Comparison of ENCODE assay signal across 8 cellular contexts in the genomic region with DNA sequence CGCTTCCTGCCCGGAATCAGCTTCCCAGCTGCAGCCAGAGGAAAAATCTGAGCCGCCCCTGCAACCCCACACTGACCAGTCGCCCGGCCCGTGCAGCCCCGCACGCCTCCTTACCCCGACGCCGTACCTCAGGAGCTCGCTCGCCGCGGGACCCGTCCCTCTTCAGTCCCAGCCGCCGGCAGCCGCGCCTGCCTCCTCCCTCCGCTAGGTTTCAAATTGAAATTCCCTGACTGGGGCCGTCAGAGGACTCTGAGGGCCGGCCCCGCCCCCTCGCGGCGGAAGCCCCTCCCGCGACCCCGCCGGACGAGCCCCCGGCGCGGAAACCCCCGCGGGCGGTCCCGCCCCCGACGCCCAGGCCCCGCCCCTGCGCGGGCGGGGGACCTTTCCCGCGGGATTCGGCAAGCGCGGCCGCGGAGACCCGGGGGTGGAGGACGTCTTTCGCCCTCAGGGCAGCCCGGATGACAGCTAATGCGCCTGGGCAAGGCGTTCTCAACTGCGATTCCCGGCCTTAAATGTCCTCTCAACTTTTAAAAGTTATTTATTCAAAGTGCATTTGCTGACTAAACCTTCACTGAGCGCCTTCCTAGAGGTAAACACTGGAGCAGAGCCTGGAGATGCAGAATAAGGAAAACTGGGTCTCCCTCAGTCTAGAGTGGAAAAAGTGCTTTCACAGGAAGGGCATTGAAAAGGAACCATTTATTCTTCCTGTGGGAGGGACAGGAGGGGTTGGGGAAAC. TPM values are rescaled to one million over a fixed set of nuclear protein-coding genes. Genes with fewer than 3 reads are reported as not detected.
DNase-seq lines count a peak whose midpoint lies in the region; ATAC-seq and TF ChIP-seq lines count a peak whose summit lies in the region.

A gene (minus strand): TSS at position 218 of the 736 bp plus-strand sequence. CDS start 106,760 bp downstream, outside the sequence.

- no peaks in the 10 kb centered on the region for H3K36me3 ChIP-seq in CD8-positive, alpha-beta memory T cell (ENCODE audit: insufficient read depth, low read length)

- no peaks in the 10 kb centered on the region for H3K9me3 ChIP-seq in CD8-positive, alpha-beta memory T cell (ENCODE audit: low read length)

- peak within 1 kb of the TSS; percentile 37 to 95 (median 64) for H3K27ac Mint-ChIP-seq in CD8-positive, alpha-beta memory T cell
- peak within 1 kb of the TSS; percentile 90 for H3K27ac Mint-ChIP-seq in nephron progenitor cell
- peak within 1 kb of the TSS; percentile 86 to 93 for H3K27ac Mint-ChIP-seq in stimulated activated naive CD8-positive, alpha-beta T cell treated with anti-CD3 and anti-CD28 coated beads, Interleukin-15, amount 100 ng/mL, for 72 hours

- H3K4me3 ChIP-seq in CD8-positive, alpha-beta memory T cell (ENCODE audit: low read length): peak within 1 kb of the TSS; percentile 55
- peak within 1 kb of the TSS; percentile 83 for H3K4me3 ChIP-seq in fibroblast of the aortic adventitia (ENCODE audit: low read depth, low read length)

- peaks cover 0 to 2% (median 0%) of the 10 kb centered on the region in 3 donors for H3K36me3 Mint-ChIP-seq in CD8-positive, alpha-beta memory T cell
- peaks cover 12% of the 10 kb centered on the region for H3K36me3 Mint-ChIP-seq in nephron progenitor cell (ENCODE audit: low read depth)

- POLR2A ChIA-PET in CD8-positive, alpha-beta memory T cell (lab: Charles Lee): no interaction called here
- POLR2A ChIA-PET in RWPE1 (lab: Yijun Ruan, JAX; ENCODE audit: low non-redundant PET): no interaction called here

- peak; percentile 67 for ATAC-seq in GM19438 (IDR thresholded peaks at IDR 0.05; ENCODE audit: low read depth, unreplicated experiment)
- ATAC-seq in HG03571 (IDR thresholded peaks at IDR 0.05; ENCODE audit: unreplicated experiment): peak; percentile 80
- peak; percentile 86 for ATAC-seq in stimulated activated naive CD8-positive, alpha-beta T cell treated with anti-CD3 and anti-CD28 coated beads, Interleukin-15, amount 100 ng/mL, for 72 hours

- peaks cover 22 to 28% (median 27%) of the 10 kb centered on the region in 3 donors for H3K4me1 Mint-ChIP-seq in CD8-positive, alpha-beta memory T cell
- peaks cover 28% of the 10 kb centered on the region for H3K4me1 Mint-ChIP-seq in nephron progenitor cell
- H3K4me1 Mint-ChIP-seq in stimulated activated naive CD8-positive, alpha-beta T cell treated with anti-CD3 and anti-CD28 coated beads, Interleukin-15, amount 100 ng/mL, for 72 hours: peaks cover 27% of the 10 kb centered on the region

- TF ChIP-seq CTCF in RWPE1 (conservative IDR thresholded peaks at IDR 0.05; ENCODE audit: low read depth) (no peak), fibroblast of the aortic adventitia (IDR thresholded peaks at IDR 0.05; ENCODE audit: insufficient read depth, low read length) (peak; percentile 48), nephron progenitor cell (IDR thresholded peaks at IDR 0.05) (no peak)

- H3K4me1 ChIP-seq in CD8-positive, alpha-beta memory T cell (ENCODE audit: insufficient read depth, low read length): peaks cover 14% of the 10 kb centered on the region

- peak within 1 kb of the TSS; percentile 12 for H3K27ac ChIP-seq in CD8-positive, alpha-beta memory T cell (ENCODE audit: low read depth, low read length)
- H3K27ac ChIP-seq in RWPE1: peak within 1 kb of the TSS; percentile 89

- no peaks in the 10 kb centered on the region for H3K27me3 ChIP-seq in CD8-positive, alpha-beta memory T cell (ENCODE audit: insufficient read depth, low read length, poor library complexity, severe bottlenecking)

- peak within 1 kb of the TSS; percentile 80 to 95 (median 86) for H3K4me3 Mint-ChIP-seq in CD8-positive, alpha-beta memory T cell
- H3K4me3 Mint-ChIP-seq in nephron progenitor cell: peak within 1 kb of the TSS; percentile 92
- H3K4me3 Mint-ChIP-seq in stimulated activated naive CD8-positive, alpha-beta T cell treated with anti-CD3 and anti-CD28 coated beads, Interleukin-15, amount 100 ng/mL, for 72 hours: peak within 1 kb of the TSS; percentile 91 to 92

- DNase-seq in CD8-positive, alpha-beta memory T cell: peak; percentile 65 to 86 (median 78)
- peak; percentile 88 for DNase-seq in RWPE1 (ENCODE audit: low spot score)
- peak; percentile 67 for DNase-seq in activated effector memory CD4-positive, alpha-beta T cell treated with Interleukin-2 at 50 U/mL for 16 hours
- DNase-seq in fibroblast of the aortic adventitia (ENCODE audit: low read depth): peak; percentile 85
- peak; percentile 95 for DNase-seq in nephron progenitor cell
- peak; percentile 74 to 81 for DNase-seq in stimulated activated naive CD8-positive, alpha-beta T cell treated with anti-CD3 and anti-CD28 coated beads, Interleukin-15, amount 100 ng/mL, for 72 hours

- CTCF ChIA-PET in CD8-positive, alpha-beta memory T cell (lab: Charles Lee): no interaction called here
- CTCF ChIA-PET in RWPE1 (lab: Yijun Ruan, JAX): no interaction called here

- H3K9me3 Mint-ChIP-seq in CD8-positive, alpha-beta memory T cell: no peaks in the 10 kb centered on the region
- H3K9me3 Mint-ChIP-seq in nephron progenitor cell: peaks cover 12% of the 10 kb centered on the region
- peaks cover 0 to 9% of the 10 kb centered on the region in 2 donors for H3K9me3 Mint-ChIP-seq in stimulated activated naive CD8-positive, alpha-beta T cell treated with anti-CD3 and anti-CD28 coated beads, Interleukin-15, amount 100 ng/mL, for 72 hours

- peaks cover 0 to 4% of the 10 kb centered on the region in 2 donors for H3K27me3 Mint-ChIP-seq in CD8-positive, alpha-beta memory T cell
- peaks cover 11% of the 10 kb centered on the region for H3K27me3 Mint-ChIP-seq in nephron progenitor cell (ENCODE audit: low read depth, poor library complexity)
- H3K27me3 Mint-ChIP-seq in stimulated activated naive CD8-positive, alpha-beta T cell treated with anti-CD3 and anti-CD28 coated beads, Interleukin-15, amount 100 ng/mL, for 72 hours: no peaks in the 10 kb centered on the region

RNA-seq across cellular contexts. Expression of the gene that starts here (rescaled TPM):
- 10 to 100 TPM; 27.2 to 30.9 TPM for total RNA-seq in CD8-positive, alpha-beta memory T cell
- polyA plus RNA-seq in CD8-positive, alpha-beta memory T cell: 4.6 TPM
- total RNA-seq in fibroblast of the aortic adventitia (ENCODE audit: low replicate concordance): 117 and 130 TPM in 2 replicates

Comparison
In these comparisons a context has a peak if more than half of its experiments do, and no peak if none do; other contexts are left out.
1. Peak in every context shown above with its lines: DNase-seq, ATAC-seq, H3K4me3 ChIP-seq and H3K27ac ChIP-seq.